ENCODE assay signal across 27 cellular contexts in genomic region chr4:88517825-88518224, GRCh38.
"Had no signal": no experiment of that assay in that cellular context is flagged by ENCODE, and none has a peak within 500 bp of the region (broad histone marks: within the 10 kb centered on the region; RNA-seq: fewer than 3 reads in every experiment).

No MANE protein-coding gene starts in this region.

- ATAC-seq: esophagus mucosa; gastrocnemius medialis; left lobe of liver; mucosa of descending colon; natural killer cell treated with Interleukin-12 subunit alpha and Interleukin-12 subunit beta and Interleukin-15 and Interleukin-18, amount 100 ng/mL, for 72 hours; right lobe of liver had no signal

- H3K4me2 ChIP-seq: neural progenitor cell had no signal

- FAIRE-seq: colon, kidney, small intestine had no signal

- H3K4me1 ChIP-seq: parathyroid adenoma had no signal

- H3K36me3 Mint-ChIP-seq: naive B cell had no signal

- H3K27ac Mint-ChIP-seq: endodermal cell; memory B cell; natural killer cell treated with Interleukin-12 subunit alpha and Interleukin-12 subunit beta and Interleukin-15 and Interleukin-18, amount 100 ng/mL, for 72 hours; neural progenitor cell; progenitor cell of endocrine pancreas; type B pancreatic cell had no signal

- H2AFZ ChIP-seq: neural progenitor cell, parathyroid adenoma had no signal

- H3K9me3 ChIP-seq: gastrocnemius medialis, mucosa of descending colon, right lobe of liver, testis, tibial artery had no signal

- DNase-seq: effector CD8-positive, alpha-beta T cell; endodermal cell; foreskin fibroblast; gastrocnemius medialis; head of caudate nucleus; kidney; mucosa of descending colon; naive B cell; right lobe of liver; small intestine; stimulated activated CD4-positive, alpha-beta T cell treated with anti-CD3 and anti-CD28 coated beads, Interleukin-15, amount 100 ng/mL, for 24 hours; stimulated activated CD4-positive, alpha-beta T cell treated with anti-CD3 and anti-CD28 coated beads, Interleukin-2, amount 100 ng/mL, for 48 hours; stimulated activated naive CD4-positive, alpha-beta T cell; substantia nigra; testis; tibial artery had no signal

- H3K27ac ChIP-seq: epithelial cell of prostate, gastrocnemius medialis, neural progenitor cell, parathyroid adenoma, right lobe of liver, testis, tibial artery had no signal

- H3K9ac ChIP-seq: neural progenitor cell, parathyroid adenoma had no signal

- H3K9me3 Mint-ChIP-seq: endodermal cell; memory B cell; naive B cell; natural killer cell treated with Interleukin-12 subunit alpha and Interleukin-12 subunit beta and Interleukin-15 and Interleukin-18, amount 100 ng/mL, for 72 hours; neural progenitor cell; type B pancreatic cell had no signal

- H3K4me3 Mint-ChIP-seq: endodermal cell; memory B cell; naive B cell; natural killer cell treated with Interleukin-12 subunit alpha and Interleukin-12 subunit beta and Interleukin-15 and Interleukin-18, amount 100 ng/mL, for 72 hours; neural progenitor cell; type B pancreatic cell had no signal

- H3K79me2 ChIP-seq: parathyroid adenoma had no signal

- H3K27me3 ChIP-seq: gastrocnemius medialis, neural progenitor cell, right lobe of liver, testis, tibial artery had no signal

- H3K4me3 ChIP-seq: gastrocnemius medialis, lung, mucosa of descending colon, neural progenitor cell, right lobe of liver, testis, tibial artery had no signal

- H3K27me3 Mint-ChIP-seq: memory B cell, naive B cell, progenitor cell of endocrine pancreas, type B pancreatic cell had no signal
